ENCODE assay signal across 14 cellular contexts in the genomic region with DNA sequence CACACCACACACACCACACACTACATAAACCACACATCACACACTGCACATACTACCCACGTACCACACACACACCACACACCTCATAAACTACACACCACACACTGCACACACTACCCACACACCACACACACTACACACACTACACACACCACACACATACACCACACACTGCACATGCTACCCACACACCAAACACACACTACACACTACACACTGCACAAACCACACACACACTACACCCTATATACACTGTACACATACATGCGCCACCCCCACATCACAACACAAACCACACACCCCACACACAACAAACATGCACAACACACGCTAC. TPM values are rescaled to one million over a fixed set of nuclear protein-coding genes. Genes with fewer than 3 reads are reported as not detected.
A peak's percentile ranks its signal among the peaks of the same experiment; 100 is the strongest.
DNase-seq lines count a peak whose midpoint lies in the region; ATAC-seq and TF ChIP-seq lines count a peak whose summit lies in the region.
"Had no signal": no experiment of that assay in that cellular context is flagged by ENCODE, and none has a peak within 500 bp of the region (broad histone marks: within the 10 kb centered on the region; RNA-seq: fewer than 3 reads in every experiment).

No MANE protein-coding gene starts in this region.

- H2AFZ ChIP-seq in OCI-LY7 (ENCODE audit: low read length): no peak overlapping the region
- H2AFZ ChIP-seq: GM23338 had no signal

- TF ChIP-seq CTCF in OCI-LY7 (conservative IDR thresholded peaks at IDR 0.05; ENCODE audit: low read length): no peak
- no peak for TF ChIP-seq CTCF in lung (IDR thresholded peaks at IDR 0.05; ENCODE audit: control extremely low read depth, extremely low read depth)

- peaks cover 0 to 18% (median 0%) of the 10 kb centered on the region in 11 experiments; a peak in 6 of 22 replicates for H3K27me3 ChIP-seq in BLaER1 treated with 17β-estradiol and CSF1 and Interleukin-3, amounts not matched to agents 10 nM and 100 nM
- H3K27me3 ChIP-seq in lung (ENCODE audit: control insufficient read depth, insufficient read depth): no peaks in the 10 kb centered on the region

- no peaks in the 10 kb centered on the region for H3K9me2 ChIP-seq in OCI-LY7 (ENCODE audit: insufficient read depth, low read length)

- CTCF ChIA-PET in OCI-LY7 (lab: Charles Lee; ENCODE audit: unreplicated experiment): no interaction called here

- peak overlapping the region in 7 of 11 experiments; percentile 2 to 87 (median 74); a peak in 6 of 22 replicates for H3K4me2 ChIP-seq in BLaER1 treated with 17β-estradiol and CSF1 and Interleukin-3, amounts not matched to agents 10 nM and 100 nM
- peak overlapping the region; percentile 80; the same call in 1 of the 2 replicates for H3K4me2 ChIP-seq in OCI-LY7 (ENCODE audit: low read length)
- H3K4me2 ChIP-seq: GM23338, KMS-11 had no signal

- H4K20me1 ChIP-seq in BLaER1 treated with 17β-estradiol and CSF1 and Interleukin-3, amounts not matched to agents 10 nM and 100 nM: no peaks in the 10 kb centered on the region
- no peaks in the 10 kb centered on the region for H4K20me1 ChIP-seq in OCI-LY7 (ENCODE audit: insufficient read depth, low read length)

- H3K36me3 ChIP-seq in BLaER1 treated with 17β-estradiol and CSF1 and Interleukin-3, amounts not matched to agents 10 nM and 100 nM: no peaks in the 10 kb centered on the region
- H3K36me3 ChIP-seq in OCI-LY7 (ENCODE audit: insufficient read depth, low read length) (0 out of 2 replicates have a peak, but pooled peaks cover 3% of the 10 kb centered on the region), lung (ENCODE audit: control insufficient read depth in 2 of 2, insufficient read depth in 2 of 2, low read length in 2 of 2) (no peaks in the 10 kb centered on the region)

- BruUV-seq in OCI-LY7 (replicated peaks; lab: Mats Ljungman, UMichigan): no TSS peak

- no peaks in the 10 kb centered on the region for H3K9me3 ChIP-seq in BLaER1 treated with 17β-estradiol and CSF1 and Interleukin-3, amounts not matched to agents 10 nM and 100 nM (replicated peaks in 1 of 11)
- H3K9me3 ChIP-seq in OCI-LY7 (ENCODE audit: low read length): no peaks in the 10 kb centered on the region
- peaks cover 0 to 13% of the 10 kb centered on the region in 2 donors for H3K9me3 ChIP-seq in lung (ENCODE audit: control insufficient read depth in 2 of 2, insufficient read depth in 1 of 2, low read length in 1 of 2)

- H3K4me1 ChIP-seq in BLaER1 treated with 17β-estradiol and CSF1 and Interleukin-3, amounts not matched to agents 10 nM and 100 nM: peaks cover 15 to 64% (median 49%) of the 10 kb centered on the region in 10 experiments
- peaks cover 72% of the 10 kb centered on the region for H3K4me1 ChIP-seq in OCI-LY7 (ENCODE audit: insufficient read depth, low read length, poor library complexity, severe bottlenecking)
- no peaks in the 10 kb centered on the region for H3K4me1 ChIP-seq in lung (ENCODE audit: control insufficient read depth in 2 of 2, insufficient read depth in 2 of 2, low read length in 2 of 2)

- no peak for ATAC-seq in lung (ENCODE audit: insufficient read depth, low FRiP score)
- ATAC-seq: GM23338 had no signal

- H3K79me2 ChIP-seq in OCI-LY7 (ENCODE audit: insufficient read depth, low read depth, low read length): no peaks in the 10 kb centered on the region

- DNase-seq in OCI-LY7 (ENCODE audit: low spot score) (no peak), lung (ENCODE audit: low spot score) (no peak), T-helper 1 cell (no peak), cerebellar nuclear complex (lab: John Stamatoyannopoulos, UW) (no peak)
- no peak for DNase-seq in activated T-cell treated with anti-CD3 and anti-CD28 coated beads, Interleukin-2, amount 50 U/mL, for 1 hour
- DNase-seq: CD4-positive, alpha-beta memory T cell; DMS79; EL; H9 had no signal

- H3K4me3 ChIP-seq in BLaER1 treated with 17β-estradiol and CSF1 and Interleukin-3, amounts not matched to agents 10 nM and 100 nM: no peak overlapping the region
- H3K4me3 ChIP-seq in OCI-LY7 (ENCODE audit: low read depth, low read length, poor library complexity, severe bottlenecking) (no peak overlapping the region), lung (peak overlapping the region; percentile 1)
- H3K4me3 ChIP-seq: GM23338 had no signal

- H3K27ac ChIP-seq in BLaER1 treated with 17β-estradiol and CSF1 and Interleukin-3, amounts not matched to agents 10 nM and 100 nM: peak overlapping the region in 3 of 11 experiments; percentile 5 to 51 (median 31); a peak in 1 of 22 replicates
- H3K27ac ChIP-seq in OCI-LY7 (ENCODE audit: low read depth, low read length, poor library complexity, severe bottlenecking) (peak overlapping the region; percentile 88), lung (ENCODE audit: low read depth in 1 of 2, low read length in 1 of 2) (no peak overlapping the region)
- H3K27ac ChIP-seq: C4-2B, KMS-11 had no signal

- WGBS in lung, 2 donors: 95 to 96% methylated on average over 3 of the region's 3 CpGs

- POLR2A ChIA-PET in OCI-LY7 (lab: Charles Lee): no interaction called here

- 0 out of 22 replicates have a peak overlapping the region, but pooled peaks of 1 of the 11 experiments have one; percentile 10 for H3K9ac ChIP-seq in BLaER1 treated with 17β-estradiol and CSF1 and Interleukin-3, amounts not matched to agents 10 nM and 100 nM
- H3K9ac ChIP-seq: KMS-11 had no signal

- intact Hi-C loops in OCI-LY7 (cut with micrococcal nuclease; ENCODE audit: unreplicated experiment): loop anchor here (2.0 to 5.0 kb wide), 3 partner anchors 23 to 85 kb away; no protein-coding TSS in a partner anchor

RNA-seq across cellular contexts. Expression of a gene that starts 5.5 kb away (rescaled TPM):
- 4.6 and 6.2 TPM in 2 replicates for total RNA-seq in OCI-LY7 (2014; rRNA removed; shearing (Covaris generic))
- total RNA-seq in OCI-LY7 (2022) (8.4 and 10.1 TPM in 2 replicates), lung (1 to 10 TPM; 1.5 to 8.8 TPM)
- 1 to 10 TPM in 1 of 2 donors, under 1 TPM in 1; 0.08 to 2.3 TPM for polyA plus RNA-seq in lung
- total RNA-seq: A673; CD4-positive, alpha-beta memory T cell; H9 had no signal
- polyA plus RNA-seq: CD4-positive, alpha-beta memory T cell had no signal

RNA-seq across cellular contexts. Expression of a gene that starts 15.2 kb away (rescaled TPM):
- 0.19 TPM in 1 of 2 replicates, not detected in the other for total RNA-seq in OCI-LY7 (2014; rRNA removed; shearing (Covaris generic))
- total RNA-seq in OCI-LY7 (2022) (0.83 and 0.89 TPM in 2 replicates), lung (1 to 10 TPM in 1 of 2 donors, under 1 TPM in 1; 0.28 to 1.5 TPM)
- polyA plus RNA-seq in lung: 10 to 100 TPM in 1 of 2 donors, 1 to 10 TPM in 1; 1.7 to 85.7 TPM
- total RNA-seq: GM23338 had no signal
- polyA plus RNA-seq: CD4-positive, alpha-beta memory T cell had no signal

RNA-seq across cellular contexts. Expression of a gene that starts 28.7 kb away (rescaled TPM):
- total RNA-seq in OCI-LY7 (2014; rRNA removed; shearing (Covaris generic)): 100.0 and 105 TPM in 2 replicates
- total RNA-seq in OCI-LY7 (2022) (155 and 181 TPM in 2 replicates), lung (100 to 1,000 TPM in 1 of 2 donors, 10 to 100 TPM in 1; 74.9 to 138 TPM)
- polyA plus RNA-seq in lung: 100 to 1,000 TPM; 129 to 163 TPM

RNA-seq across cellular contexts. Expression of a gene that starts 31.5 kb away (rescaled TPM):
- 312 and 413 TPM in 2 replicates for total RNA-seq in OCI-LY7 (2014; rRNA removed; shearing (Covaris generic))
- total RNA-seq in OCI-LY7 (2022) (972 TPM in 2 replicates), lung (10 to 100 TPM; 13.5 to 53.8 TPM)
- 10 to 100 TPM in 1 of 2 donors, 1 to 10 TPM in 1; 4.7 to 48.0 TPM for polyA plus RNA-seq in lung
- total RNA-seq: A673, H9 had no signal

RNA-seq across cellular contexts. Expression of a gene that starts 48.7 kb away (rescaled TPM):
- total RNA-seq in OCI-LY7 (2014; rRNA removed; shearing (Covaris generic)): 15.0 and 22.9 TPM in 2 replicates
- total RNA-seq in OCI-LY7 (2022) (26.0 and 33.6 TPM in 2 replicates), lung (10 to 100 TPM; 30.8 to 82.0 TPM)
- polyA plus RNA-seq in lung: 10 to 100 TPM; 60.0 to 77.4 TPM
